ENCODE assay signal across 4 cellular contexts in genomic region chr1:1096136-1096535, GRCh38. TPM values are rescaled to one million over a fixed set of nuclear protein-coding genes. Genes with fewer than 3 reads are reported as not detected.
"Had no signal": no experiment of that assay in that cellular context is flagged by ENCODE, and none has a peak within 500 bp of the region (broad histone marks: within the 10 kb centered on the region; RNA-seq: fewer than 3 reads in every experiment).

No MANE protein-coding gene starts in this region.

RNA-seq across cellular contexts. Expression of gene RNF223, which starts 22.0 kb away (rescaled TPM):
- total RNA-seq: GM23338, H1, H9, IMR-90 had no signal
- polyA plus RNA-seq: GM23338, H1, IMR-90 had no signal
